In the genomic region with DNA sequence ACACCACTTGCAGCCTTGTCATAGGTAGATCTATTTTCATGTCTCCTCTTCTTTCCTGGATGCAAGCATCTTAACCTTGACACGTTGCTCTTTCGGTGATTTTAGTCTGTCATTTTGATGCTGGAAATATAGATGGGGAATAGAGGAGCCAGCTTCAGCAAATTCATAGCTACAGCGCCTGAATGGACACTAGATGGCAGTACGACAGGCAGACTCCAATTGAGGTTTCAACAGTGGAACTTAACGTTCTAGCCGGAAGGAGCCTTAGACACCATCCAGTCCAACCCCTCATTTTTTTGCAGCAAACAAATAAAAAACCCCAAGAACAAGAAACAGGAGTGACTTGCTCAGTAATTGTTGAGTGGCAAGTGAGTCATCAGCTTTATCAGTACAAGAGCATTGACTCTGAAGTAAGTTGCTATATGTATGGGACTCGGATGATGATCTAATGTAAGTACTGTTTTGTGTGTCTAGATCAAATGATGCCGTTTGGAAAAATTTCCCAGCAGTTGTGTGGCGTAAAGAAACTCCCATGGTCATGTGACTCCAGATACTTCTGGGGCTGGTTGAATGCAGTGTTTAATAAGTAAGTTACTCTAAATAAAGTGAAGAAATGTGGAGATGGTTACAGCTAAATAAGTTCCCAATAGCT, we compare ENCODE assay signal across 1 cellular context.
TF ChIP-seq lines count a peak whose summit lies in the region.

No MANE protein-coding gene starts in this region.

TF ChIP-seq in K562, 482 proteins besides CTCF, POLR2A, EP300 and RAD21 (continued from another document and continues in another):
- no peak for TF ChIP-seq TAF15 (IDR thresholded peaks at IDR 0.05; ENCODE audit: low read depth, low read length)
- TF ChIP-seq, protein P1, sequence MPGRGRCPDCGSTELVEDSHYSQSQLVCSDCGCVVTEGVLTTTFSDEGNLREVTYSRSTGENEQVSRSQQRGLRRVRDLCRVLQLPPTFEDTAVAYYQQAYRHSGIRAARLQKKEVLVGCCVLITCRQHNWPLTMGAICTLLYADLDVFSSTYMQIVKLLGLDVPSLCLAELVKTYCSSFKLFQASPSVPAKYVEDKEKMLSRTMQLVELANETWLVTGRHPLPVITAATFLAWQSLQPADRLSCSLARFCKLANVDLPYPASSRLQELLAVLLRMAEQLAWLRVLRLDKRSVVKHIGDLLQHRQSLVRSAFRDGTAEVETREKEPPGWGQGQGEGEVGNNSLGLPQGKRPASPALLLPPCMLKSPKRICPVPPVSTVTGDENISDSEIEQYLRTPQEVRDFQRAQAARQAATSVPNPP (IDR thresholded peaks at IDR 0.05; ENCODE audit: borderline replicate concordance, insufficient read depth, insufficient read length) = no peak
- no peak for TF ChIP-seq SREBF2 (CRISPR knock-in tag; IDR thresholded peaks at IDR 0.05)
- no peak for TF ChIP-seq FOXJ3 (CRISPR knock-in tag; IDR thresholded peaks at IDR 0.05)
- TF ChIP-seq, protein P2, sequence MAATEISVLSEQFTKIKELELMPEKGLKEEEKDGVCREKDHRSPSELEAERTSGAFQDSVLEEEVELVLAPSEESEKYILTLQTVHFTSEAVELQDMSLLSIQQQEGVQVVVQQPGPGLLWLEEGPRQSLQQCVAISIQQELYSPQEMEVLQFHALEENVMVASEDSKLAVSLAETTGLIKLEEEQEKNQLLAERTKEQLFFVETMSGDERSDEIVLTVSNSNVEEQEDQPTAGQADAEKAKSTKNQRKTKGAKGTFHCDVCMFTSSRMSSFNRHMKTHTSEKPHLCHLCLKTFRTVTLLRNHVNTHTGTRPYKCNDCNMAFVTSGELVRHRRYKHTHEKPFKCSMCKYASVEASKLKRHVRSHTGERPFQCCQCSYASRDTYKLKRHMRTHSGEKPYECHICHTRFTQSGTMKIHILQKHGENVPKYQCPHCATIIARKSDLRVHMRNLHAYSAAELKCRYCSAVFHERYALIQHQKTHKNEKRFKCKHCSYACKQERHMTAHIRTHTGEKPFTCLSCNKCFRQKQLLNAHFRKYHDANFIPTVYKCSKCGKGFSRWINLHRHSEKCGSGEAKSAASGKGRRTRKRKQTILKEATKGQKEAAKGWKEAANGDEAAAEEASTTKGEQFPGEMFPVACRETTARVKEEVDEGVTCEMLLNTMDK (IDR thresholded peaks at IDR 0.05; ENCODE audit: borderline replicate concordance, insufficient read depth, low read depth, low read length, poor library complexity, severe bottlenecking) = no peak
- no peak for TF ChIP-seq ZBTB17 (CRISPR knock-in tag; IDR thresholded peaks at IDR 0.05)
- no peak for TF ChIP-seq ZFP1 (CRISPR knock-in tag; IDR thresholded peaks at IDR 0.05)
- no peak for TF ChIP-seq ZBTB5 (IDR thresholded peaks at IDR 0.05)
- no peak for TF ChIP-seq SUPT5H (IDR thresholded peaks at IDR 0.05)
- no peak for TF ChIP-seq NFATC3 (IDR thresholded peaks at IDR 0.05)
- no peak for TF ChIP-seq ZNF239 (CRISPR knock-in tag; IDR thresholded peaks at IDR 0.05)
- peak; percentile 98 for TF ChIP-seq JUND (IDR thresholded peaks at IDR 0.05; ENCODE audit: borderline replicate concordance, low read depth, low read length)
- TF ChIP-seq JUND (tag; IDR thresholded peaks at IDR 0.05; ENCODE audit: borderline replicate concordance, low read depth, low read length) = peak; percentile 96
- peak; percentile 86 for TF ChIP-seq ETV1 (tag; conservative IDR thresholded peaks at IDR 0.05; ENCODE audit: low read depth)
- TF ChIP-seq SP1 (CRISPR knock-in tag; IDR thresholded peaks at IDR 0.05) = peak; percentile 23; the same call in 1 of the 2 replicates
- TF ChIP-seq, protein P3, sequence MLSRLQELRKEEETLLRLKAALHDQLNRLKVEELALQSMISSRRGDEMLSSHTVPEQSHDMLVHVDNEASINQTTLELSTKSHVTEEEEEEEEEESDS (CRISPR knock-in tag; IDR thresholded peaks at IDR 0.05) = no peak
- TF ChIP-seq TCF3 (CRISPR knock-in tag; IDR thresholded peaks at IDR 0.05) = peak; percentile 58
- TF ChIP-seq, protein P4, sequence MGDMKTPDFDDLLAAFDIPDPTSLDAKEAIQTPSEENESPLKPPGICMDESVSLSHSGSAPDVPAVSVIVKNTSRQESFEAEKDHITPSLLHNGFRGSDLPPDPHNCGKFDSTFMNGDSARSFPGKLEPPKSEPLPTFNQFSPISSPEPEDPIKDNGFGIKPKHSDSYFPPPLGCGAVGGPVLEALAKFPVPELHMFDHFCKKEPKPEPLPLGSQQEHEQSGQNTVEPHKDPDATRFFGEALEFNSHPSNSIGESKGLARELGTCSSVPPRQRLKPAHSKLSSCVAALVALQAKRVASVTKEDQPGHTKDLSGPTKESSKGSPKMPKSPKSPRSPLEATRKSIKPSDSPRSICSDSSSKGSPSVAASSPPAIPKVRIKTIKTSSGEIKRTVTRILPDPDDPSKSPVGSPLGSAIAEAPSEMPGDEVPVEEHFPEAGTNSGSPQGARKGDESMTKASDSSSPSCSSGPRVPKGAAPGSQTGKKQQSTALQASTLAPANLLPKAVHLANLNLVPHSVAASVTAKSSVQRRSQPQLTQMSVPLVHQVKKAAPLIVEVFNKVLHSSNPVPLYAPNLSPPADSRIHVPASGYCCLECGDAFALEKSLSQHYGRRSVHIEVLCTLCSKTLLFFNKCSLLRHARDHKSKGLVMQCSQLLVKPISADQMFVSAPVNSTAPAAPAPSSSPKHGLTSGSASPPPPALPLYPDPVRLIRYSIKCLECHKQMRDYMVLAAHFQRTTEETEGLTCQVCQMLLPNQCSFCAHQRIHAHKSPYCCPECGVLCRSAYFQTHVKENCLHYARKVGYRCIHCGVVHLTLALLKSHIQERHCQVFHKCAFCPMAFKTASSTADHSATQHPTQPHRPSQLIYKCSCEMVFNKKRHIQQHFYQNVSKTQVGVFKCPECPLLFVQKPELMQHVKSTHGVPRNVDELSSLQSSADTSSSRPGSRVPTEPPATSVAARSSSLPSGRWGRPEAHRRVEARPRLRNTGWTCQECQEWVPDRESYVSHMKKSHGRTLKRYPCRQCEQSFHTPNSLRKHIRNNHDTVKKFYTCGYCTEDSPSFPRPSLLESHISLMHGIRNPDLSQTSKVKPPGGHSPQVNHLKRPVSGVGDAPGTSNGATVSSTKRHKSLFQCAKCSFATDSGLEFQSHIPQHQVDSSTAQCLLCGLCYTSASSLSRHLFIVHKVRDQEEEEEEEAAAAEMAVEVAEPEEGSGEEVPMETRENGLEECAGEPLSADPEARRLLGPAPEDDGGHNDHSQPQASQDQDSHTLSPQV (IDR thresholded peaks at IDR 0.05) = no peak
- TF ChIP-seq ZNF175 (CRISPR knock-in tag; IDR thresholded peaks at IDR 0.05; ENCODE audit: low read depth) = no peak
- TF ChIP-seq ATF1 (CRISPR knock-in tag; IDR thresholded peaks at IDR 0.05) = no peak
- peak; percentile 58; the same call in 1 of the 2 replicates for TF ChIP-seq ATF1 (tag; IDR thresholded peaks at IDR 0.05)
- no peak for TF ChIP-seq HNRNPH1 (optimal IDR thresholded peaks at IDR 0.05; ENCODE audit: low read depth, low read length)
- TF ChIP-seq IFI16 (CRISPR knock-in tag; IDR thresholded peaks at IDR 0.05) = no peak
- TF ChIP-seq FOXA3 (CRISPR knock-in tag; conservative IDR thresholded peaks at IDR 0.05 in 1 of 2, IDR thresholded peaks at IDR 0.05 in 1 of 2) = no peak
- no peak for TF ChIP-seq SRSF9 (IDR thresholded peaks at IDR 0.05; ENCODE audit: borderline replicate concordance, low read depth, low read length)
- no peak for TF ChIP-seq TAF1 (IDR thresholded peaks at IDR 0.05; ENCODE audit: control insufficient read depth, extremely low read depth, insufficient read depth, low read length, severe bottlenecking)
- TF ChIP-seq ZNF354B (CRISPR knock-in tag; IDR thresholded peaks at IDR 0.05) = no peak
- no peak for TF ChIP-seq ZMIZ1 (IDR thresholded peaks at IDR 0.05; ENCODE audit: low read depth in 2 of 2, low read length in 2 of 2)
- no peak for TF ChIP-seq TCF7 (IDR thresholded peaks at IDR 0.05; ENCODE audit: borderline replicate concordance)
- TF ChIP-seq, protein P5, sequence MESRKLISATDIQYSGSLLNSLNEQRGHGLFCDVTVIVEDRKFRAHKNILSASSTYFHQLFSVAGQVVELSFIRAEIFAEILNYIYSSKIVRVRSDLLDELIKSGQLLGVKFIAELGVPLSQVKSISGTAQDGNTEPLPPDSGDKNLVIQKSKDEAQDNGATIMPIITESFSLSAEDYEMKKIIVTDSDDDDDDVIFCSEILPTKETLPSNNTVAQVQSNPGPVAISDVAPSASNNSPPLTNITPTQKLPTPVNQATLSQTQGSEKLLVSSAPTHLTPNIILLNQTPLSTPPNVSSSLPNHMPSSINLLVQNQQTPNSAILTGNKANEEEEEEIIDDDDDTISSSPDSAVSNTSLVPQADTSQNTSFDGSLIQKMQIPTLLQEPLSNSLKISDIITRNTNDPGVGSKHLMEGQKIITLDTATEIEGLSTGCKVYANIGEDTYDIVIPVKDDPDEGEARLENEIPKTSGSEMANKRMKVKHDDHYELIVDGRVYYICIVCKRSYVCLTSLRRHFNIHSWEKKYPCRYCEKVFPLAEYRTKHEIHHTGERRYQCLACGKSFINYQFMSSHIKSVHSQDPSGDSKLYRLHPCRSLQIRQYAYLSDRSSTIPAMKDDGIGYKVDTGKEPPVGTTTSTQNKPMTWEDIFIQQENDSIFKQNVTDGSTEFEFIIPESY (CRISPR knock-in tag; IDR thresholded peaks at IDR 0.05) = no peak
- TF ChIP-seq, protein P6, sequence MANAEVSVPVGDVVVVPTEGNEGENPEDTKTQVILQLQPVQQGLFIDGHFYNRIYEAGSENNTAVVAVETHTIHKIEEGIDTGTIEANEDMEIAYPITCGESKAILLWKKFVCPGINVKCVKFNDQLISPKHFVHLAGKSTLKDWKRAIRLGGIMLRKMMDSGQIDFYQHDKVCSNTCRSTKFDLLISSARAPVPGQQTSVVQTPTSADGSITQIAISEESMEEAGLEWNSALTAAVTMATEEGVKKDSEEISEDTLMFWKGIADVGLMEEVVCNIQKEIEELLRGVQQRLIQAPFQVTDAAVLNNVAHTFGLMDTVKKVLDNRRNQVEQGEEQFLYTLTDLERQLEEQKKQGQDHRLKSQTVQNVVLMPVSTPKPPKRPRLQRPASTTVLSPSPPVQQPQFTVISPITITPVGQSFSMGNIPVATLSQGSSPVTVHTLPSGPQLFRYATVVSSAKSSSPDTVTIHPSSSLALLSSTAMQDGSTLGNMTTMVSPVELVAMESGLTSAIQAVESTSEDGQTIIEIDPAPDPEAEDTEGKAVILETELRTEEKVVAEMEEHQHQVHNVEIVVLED (CRISPR knock-in tag; IDR thresholded peaks at IDR 0.05) = no peak
- TF ChIP-seq FOXK2 (conservative IDR thresholded peaks at IDR 0.05 in 1 of 2, IDR thresholded peaks at IDR 0.05 in 1 of 2; ENCODE audit: low read depth in 2 of 2) = peak in 1 of 2 experiments; percentile 27; a peak in 1 of 4 replicates
- no peak for TF ChIP-seq MCM7 (IDR thresholded peaks at IDR 0.05)
- no peak for TF ChIP-seq HOXB6 (CRISPR knock-in tag; IDR thresholded peaks at IDR 0.05; ENCODE audit: borderline replicate concordance)
- TF ChIP-seq ETS2 (tag; IDR thresholded peaks at IDR 0.05; ENCODE audit: borderline replicate concordance, poor library complexity, severe bottlenecking) = no peak
- TF ChIP-seq ZFPM2 (CRISPR knock-in tag; IDR thresholded peaks at IDR 0.05) = no peak
- TF ChIP-seq MBD2 (IDR thresholded peaks at IDR 0.05; ENCODE audit: borderline replicate concordance, low read depth) = no peak
- no peak for TF ChIP-seq RFX5 (IDR thresholded peaks at IDR 0.05; ENCODE audit: low read depth, low read length)
- no peak for TF ChIP-seq NEUROD1 (IDR thresholded peaks at IDR 0.05; ENCODE audit: borderline replicate concordance, low read depth, low read length, partially characterized antibody)
- no peak for TF ChIP-seq HNRNPUL1 (IDR thresholded peaks at IDR 0.05; ENCODE audit: low read length)
- TF ChIP-seq BDP1 (IDR thresholded peaks at IDR 0.05; ENCODE audit: insufficient read depth, insufficient read length) = no peak
- TF ChIP-seq RBM25 (IDR thresholded peaks at IDR 0.05; ENCODE audit: low read depth, low read length, severe bottlenecking) = no peak
- no peak for TF ChIP-seq KDM1A (IDR thresholded peaks at IDR 0.05)
- TF ChIP-seq GTF2A2 (tag; IDR thresholded peaks at IDR 0.05) = no peak
- peak; percentile 47; the same call in 1 of the 2 replicates for TF ChIP-seq MYBL2 (IDR thresholded peaks at IDR 0.05; ENCODE audit: low read depth)
- TF ChIP-seq MYBL2 (CRISPR knock-in tag; IDR thresholded peaks at IDR 0.05; ENCODE audit: borderline replicate concordance) = no peak
- TF ChIP-seq CEBPB (tag; IDR thresholded peaks at IDR 0.05) = no peak
